1 cellular context compared by ENCODE assay signal in genomic region chr2:17752892-17753802, GRCh38.
TF ChIP-seq lines count a peak whose summit lies in the region.

No MANE protein-coding gene starts in this region.

TF ChIP-seq in HepG2, 621 proteins besides CTCF, POLR2A, EP300 and RAD21 (continued from another document and continues in another):
- TF ChIP-seq ASH2L (IDR thresholded peaks at IDR 0.05; ENCODE audit: insufficient read length, low read depth, low read length) (peak; percentile 89), UBTF (CRISPR knock-in tag; IDR thresholded peaks at IDR 0.05) (peak; percentile 98), THAP7 (CRISPR knock-in tag; IDR thresholded peaks at IDR 0.05) (0 out of 2 replicates have a peak, but pooled peaks have one; percentile 64), ZNF792 (CRISPR knock-in tag; IDR thresholded peaks at IDR 0.05) (peak; percentile 58), ZNF501 (CRISPR knock-in tag; IDR thresholded peaks at IDR 0.05) (peak; percentile 81; the same call in 1 of the 2 replicates), ZNF44 (CRISPR knock-in tag; IDR thresholded peaks at IDR 0.05) (peak; percentile 83), FOXO1 (CRISPR knock-in tag; IDR thresholded peaks at IDR 0.05) (0 out of 2 replicates have a peak, but pooled peaks have one; percentile 50), SAFB2 (CRISPR knock-in tag; IDR thresholded peaks at IDR 0.05; ENCODE audit: borderline replicate concordance, low read depth) (peak; percentile 85; the same call in 1 of the 2 replicates), KLF13 (CRISPR knock-in tag; IDR thresholded peaks at IDR 0.05) (no peak), POGK (CRISPR knock-in tag; conservative IDR thresholded peaks at IDR 0.05) (peak; percentile 70; the same call in 1 of the 2 replicates), ZNF136 (CRISPR knock-in tag; IDR thresholded peaks at IDR 0.05; ENCODE audit: low read depth) (peak; percentile 85; the same call in 1 of the 2 replicates), ZNF256 (CRISPR knock-in tag; conservative IDR thresholded peaks at IDR 0.05) (no peak), ZNF552 (CRISPR knock-in tag; IDR thresholded peaks at IDR 0.05; ENCODE audit: borderline replicate concordance) (0 out of 2 replicates have a peak, but pooled peaks have one; percentile 44), SPEN (CRISPR knock-in tag; IDR thresholded peaks at IDR 0.05; ENCODE audit: low read depth) (peak; percentile 75), ZC3H13 (CRISPR knock-in tag; IDR thresholded peaks at IDR 0.05) (peak; percentile 86), ZGPAT (CRISPR knock-in tag; IDR thresholded peaks at IDR 0.05) (peak; percentile 90), YEATS2 (CRISPR knock-in tag; IDR thresholded peaks at IDR 0.05; ENCODE audit: borderline replicate concordance) (0 out of 2 replicates have a peak, but pooled peaks have one; percentile 14), ZNF710 (CRISPR knock-in tag; IDR thresholded peaks at IDR 0.05; ENCODE audit: borderline replicate concordance) (0 out of 2 replicates have a peak, but pooled peaks have one; percentile 52), ARID5B (CRISPR knock-in tag; IDR thresholded peaks at IDR 0.05) (peak; percentile 22)
- TF ChIP-seq, protein P1, sequence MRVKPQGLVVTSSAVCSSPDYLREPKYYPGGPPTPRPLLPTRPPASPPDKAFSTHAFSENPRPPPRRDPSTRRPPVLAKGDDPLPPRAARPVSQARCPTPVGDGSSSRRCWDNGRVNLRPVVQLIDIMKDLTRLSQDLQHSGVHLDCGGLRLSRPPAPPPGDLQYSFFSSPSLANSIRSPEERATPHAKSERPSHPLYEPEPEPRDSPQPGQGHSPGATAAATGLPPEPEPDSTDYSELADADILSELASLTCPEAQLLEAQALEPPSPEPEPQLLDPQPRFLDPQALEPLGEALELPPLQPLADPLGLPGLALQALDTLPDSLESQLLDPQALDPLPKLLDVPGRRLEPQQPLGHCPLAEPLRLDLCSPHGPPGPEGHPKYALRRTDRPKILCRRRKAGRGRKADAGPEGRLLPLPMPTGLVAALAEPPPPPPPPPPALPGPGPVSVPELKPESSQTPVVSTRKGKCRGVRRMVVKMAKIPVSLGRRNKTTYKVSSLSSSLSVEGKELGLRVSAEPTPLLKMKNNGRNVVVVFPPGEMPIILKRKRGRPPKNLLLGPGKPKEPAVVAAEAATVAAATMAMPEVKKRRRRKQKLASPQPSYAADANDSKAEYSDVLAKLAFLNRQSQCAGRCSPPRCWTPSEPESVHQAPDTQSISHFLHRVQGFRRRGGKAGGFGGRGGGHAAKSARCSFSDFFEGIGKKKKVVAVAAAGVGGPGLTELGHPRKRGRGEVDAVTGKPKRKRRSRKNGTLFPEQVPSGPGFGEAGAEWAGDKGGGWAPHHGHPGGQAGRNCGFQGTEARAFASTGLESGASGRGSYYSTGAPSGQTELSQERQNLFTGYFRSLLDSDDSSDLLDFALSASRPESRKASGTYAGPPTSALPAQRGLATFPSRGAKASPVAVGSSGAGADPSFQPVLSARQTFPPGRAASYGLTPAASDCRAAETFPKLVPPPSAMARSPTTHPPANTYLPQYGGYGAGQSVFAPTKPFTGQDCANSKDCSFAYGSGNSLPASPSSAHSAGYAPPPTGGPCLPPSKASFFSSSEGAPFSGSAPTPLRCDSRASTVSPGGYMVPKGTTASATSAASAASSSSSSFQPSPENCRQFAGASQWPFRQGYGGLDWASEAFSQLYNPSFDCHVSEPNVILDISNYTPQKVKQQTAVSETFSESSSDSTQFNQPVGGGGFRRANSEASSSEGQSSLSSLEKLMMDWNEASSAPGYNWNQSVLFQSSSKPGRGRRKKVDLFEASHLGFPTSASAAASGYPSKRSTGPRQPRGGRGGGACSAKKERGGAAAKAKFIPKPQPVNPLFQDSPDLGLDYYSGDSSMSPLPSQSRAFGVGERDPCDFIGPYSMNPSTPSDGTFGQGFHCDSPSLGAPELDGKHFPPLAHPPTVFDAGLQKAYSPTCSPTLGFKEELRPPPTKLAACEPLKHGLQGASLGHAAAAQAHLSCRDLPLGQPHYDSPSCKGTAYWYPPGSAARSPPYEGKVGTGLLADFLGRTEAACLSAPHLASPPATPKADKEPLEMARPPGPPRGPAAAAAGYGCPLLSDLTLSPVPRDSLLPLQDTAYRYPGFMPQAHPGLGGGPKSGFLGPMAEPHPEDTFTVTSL (CRISPR knock-in tag; IDR thresholded peaks at IDR 0.05; ENCODE audit: borderline replicate concordance) = peak; percentile 80
- TF ChIP-seq, protein P2, sequence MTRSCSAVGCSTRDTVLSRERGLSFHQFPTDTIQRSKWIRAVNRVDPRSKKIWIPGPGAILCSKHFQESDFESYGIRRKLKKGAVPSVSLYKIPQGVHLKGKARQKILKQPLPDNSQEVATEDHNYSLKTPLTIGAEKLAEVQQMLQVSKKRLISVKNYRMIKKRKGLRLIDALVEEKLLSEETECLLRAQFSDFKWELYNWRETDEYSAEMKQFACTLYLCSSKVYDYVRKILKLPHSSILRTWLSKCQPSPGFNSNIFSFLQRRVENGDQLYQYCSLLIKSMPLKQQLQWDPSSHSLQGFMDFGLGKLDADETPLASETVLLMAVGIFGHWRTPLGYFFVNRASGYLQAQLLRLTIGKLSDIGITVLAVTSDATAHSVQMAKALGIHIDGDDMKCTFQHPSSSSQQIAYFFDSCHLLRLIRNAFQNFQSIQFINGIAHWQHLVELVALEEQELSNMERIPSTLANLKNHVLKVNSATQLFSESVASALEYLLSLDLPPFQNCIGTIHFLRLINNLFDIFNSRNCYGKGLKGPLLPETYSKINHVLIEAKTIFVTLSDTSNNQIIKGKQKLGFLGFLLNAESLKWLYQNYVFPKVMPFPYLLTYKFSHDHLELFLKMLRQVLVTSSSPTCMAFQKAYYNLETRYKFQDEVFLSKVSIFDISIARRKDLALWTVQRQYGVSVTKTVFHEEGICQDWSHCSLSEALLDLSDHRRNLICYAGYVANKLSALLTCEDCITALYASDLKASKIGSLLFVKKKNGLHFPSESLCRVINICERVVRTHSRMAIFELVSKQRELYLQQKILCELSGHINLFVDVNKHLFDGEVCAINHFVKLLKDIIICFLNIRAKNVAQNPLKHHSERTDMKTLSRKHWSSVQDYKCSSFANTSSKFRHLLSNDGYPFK (CRISPR knock-in tag; IDR thresholded peaks at IDR 0.05; ENCODE audit: borderline replicate concordance) = no peak
